ENCODE assay signal across 24 cellular contexts in genomic region chr2:58097025-58097424, GRCh38.
"Had no signal": no experiment of that assay in that cellular context is flagged by ENCODE, and none has a peak within 500 bp of the region (broad histone marks: within the 10 kb centered on the region; RNA-seq: fewer than 3 reads in every experiment).

No MANE protein-coding gene starts in this region.

- H3K27ac Mint-ChIP-seq: naive thymus-derived CD4-positive, alpha-beta T cell; nephron; neural progenitor cell; progenitor cell of endocrine pancreas; stimulated activated effector memory CD8-positive, alpha-beta T cell treated with anti-CD3 and anti-CD28 coated beads, Interleukin-12 subunit alpha, Interleukin-12 subunit beta, amount 100 ng/mL, for 72 hours had no signal

- H3K27me3 Mint-ChIP-seq: naive thymus-derived CD4-positive, alpha-beta T cell; progenitor cell of endocrine pancreas had no signal

- H3K9me3 ChIP-seq: thyroid gland had no signal

- H3K27me3 ChIP-seq: dorsolateral prefrontal cortex, gastrocnemius medialis, left lung, neural progenitor cell, stomach, thyroid gland, vagina had no signal

- H3K4me3 ChIP-seq: dorsolateral prefrontal cortex, gastrocnemius medialis, left lung, neural progenitor cell, stomach, thyroid gland, vagina had no signal

- H3K4me1 Mint-ChIP-seq: nephron; neural progenitor cell; stimulated activated effector memory CD8-positive, alpha-beta T cell treated with anti-CD3 and anti-CD28 coated beads, Interleukin-12 subunit alpha, Interleukin-12 subunit beta, amount 100 ng/mL, for 72 hours had no signal

- ATAC-seq: esophagus mucosa; gastrocnemius medialis; left cardiac atrium; left lung; naive thymus-derived CD4-positive, alpha-beta T cell; sciatic nerve; stimulated activated effector memory CD8-positive, alpha-beta T cell treated with anti-CD3 and anti-CD28 coated beads, Interleukin-12 subunit alpha, Interleukin-12 subunit beta, amount 100 ng/mL, for 72 hours had no signal

- DNase-seq: dorsolateral prefrontal cortex; effector CD4-positive, alpha-beta T cell; foreskin fibroblast; gastrocnemius medialis; head of caudate nucleus; left cardiac atrium; left lung; mesendoderm; midbrain; naive thymus-derived CD4-positive, alpha-beta T cell; stimulated activated CD4-positive, alpha-beta T cell treated with anti-CD3 and anti-CD28 coated beads, Interleukin-2, amount 100 ng/mL, for 24 hours; stimulated activated CD4-positive, alpha-beta T cell treated with anti-CD3 and anti-CD28 coated beads, Interleukin-4, amount 100 ng/mL, for 24 hours; stimulated activated naive CD4-positive, alpha-beta T cell treated with Interleukin-2 at 50 U/mL for 16 hours; stomach; thyroid gland; trophoblast cell had no signal

- H3K4me3 Mint-ChIP-seq: naive thymus-derived CD4-positive, alpha-beta T cell; nephron; neural progenitor cell; stimulated activated effector memory CD8-positive, alpha-beta T cell treated with anti-CD3 and anti-CD28 coated beads, Interleukin-12 subunit alpha, Interleukin-12 subunit beta, amount 100 ng/mL, for 72 hours had no signal

- H3K9ac ChIP-seq: neural progenitor cell, parathyroid adenoma had no signal

- H3K27ac ChIP-seq: dorsolateral prefrontal cortex, gastrocnemius medialis, left lung, neural progenitor cell, parathyroid adenoma, stomach, thyroid gland, vagina had no signal

- H3K4me2 ChIP-seq: neural progenitor cell had no signal

- H3K4me1 ChIP-seq: left lung, neural progenitor cell, stomach, thyroid gland, vagina had no signal

- H2AFZ ChIP-seq: neural progenitor cell, parathyroid adenoma had no signal
